In the genomic region with DNA sequence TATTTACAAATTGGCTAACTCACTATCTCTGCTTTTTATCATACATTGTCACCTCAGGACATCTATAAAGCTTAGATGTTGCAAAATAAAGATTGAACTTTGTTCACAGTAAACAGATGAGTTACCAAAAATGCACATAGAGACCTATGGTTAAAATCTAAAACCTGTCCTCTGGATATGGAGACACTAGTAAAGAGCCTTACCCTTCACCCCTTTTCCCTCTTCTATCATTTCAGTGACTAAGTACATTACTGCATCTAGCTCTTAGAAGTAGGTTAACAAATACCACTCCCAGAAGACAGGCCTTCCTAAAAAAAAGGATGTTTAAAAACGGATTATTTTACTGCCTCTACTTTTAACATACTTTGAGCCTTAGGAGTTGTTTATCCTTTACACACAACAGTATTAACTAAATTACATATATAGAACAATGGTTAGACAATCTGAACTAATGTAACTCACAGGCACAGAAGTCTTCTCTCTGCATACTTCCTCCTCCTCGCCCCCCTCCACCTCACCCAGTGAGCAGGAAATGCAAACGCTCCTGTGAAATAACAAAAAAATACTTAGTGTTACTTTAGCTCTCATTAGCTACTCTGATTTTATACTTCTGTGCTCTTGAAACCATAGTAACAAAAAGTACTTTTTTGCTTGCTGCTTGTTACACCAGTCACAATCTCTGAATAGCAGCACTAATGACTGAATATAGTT, we compare ENCODE assay signal across 10 cellular contexts. TPM values are rescaled to one million over a fixed set of nuclear protein-coding genes. Genes with fewer than 3 reads are reported as not detected.
DNase-seq lines count a peak whose midpoint lies in the region; ATAC-seq, FAIRE-seq and TF ChIP-seq lines count a peak whose summit lies in the region.
"Had no signal": no experiment of that assay in that cellular context is flagged by ENCODE, and none has a peak within 500 bp of the region (broad histone marks: within the 10 kb centered on the region; RNA-seq: fewer than 3 reads in every experiment).

No MANE protein-coding gene starts in this region.

- H3K27ac ChIP-seq in OCI-LY1 (ENCODE audit: low read depth, low read length, poor library complexity, severe bottlenecking) = no peak overlapping the region
- peak overlapping the region; percentile 2 for H3K27ac ChIP-seq in effector memory CD4-positive, alpha-beta T cell (ENCODE audit: insufficient read depth, low read length, poor library complexity, severe bottlenecking)

- H3F3A ChIP-seq in OCI-LY1 (ENCODE audit: insufficient read depth, low read length) = no peaks in the 10 kb centered on the region

- no peak overlapping the region for H2AFZ ChIP-seq in OCI-LY1 (ENCODE audit: low read length)

- POLR2A ChIA-PET in naive thymus-derived CD8-positive, alpha-beta T cell (lab: Charles Lee) = interaction anchor here (1.0 kb wide), 1 partner anchor 23 kb away, joined by 3 read pairs; a partner anchor contains a TSS

- H3K9me2 ChIP-seq in OCI-LY1 (ENCODE audit: low read depth, low read length) = no peaks in the 10 kb centered on the region

- DNase-seq in GM12892 (ENCODE audit: insufficient read length) (no peak), NCI-H1048 (lab: John Stamatoyannopoulos, UW) (no peak)
- no peak for DNase-seq in effector memory CD4-positive, alpha-beta T cell
- DNase-seq in naive thymus-derived CD8-positive, alpha-beta T cell = peak in 5 of 10 donors; percentile 6 to 38 (median 17)
- DNase-seq: left cardiac atrium, NCI-H1092 treated with DMSO at 0.1 percent for 48 hours, T-helper 9 cell had no signal

- H3K4me3 Mint-ChIP-seq in naive thymus-derived CD8-positive, alpha-beta T cell = peak overlapping the region in 8 of 10 donors; percentile 1 to 45 (median 24)

- peak; percentile 42 for FAIRE-seq in GM12892 (lab: Jason Lieb, UNC)

- H3K27ac Mint-ChIP-seq in naive thymus-derived CD8-positive, alpha-beta T cell = peak overlapping the region in 9 of 10 donors; percentile 11 to 79 (median 60)

- peak; percentile 59 to 83 for ATAC-seq in naive thymus-derived CD8-positive, alpha-beta T cell
- ATAC-seq in GM18505 (IDR thresholded peaks at IDR 0.05; ENCODE audit: unreplicated experiment) (no peak), HG03378 (IDR thresholded peaks at IDR 0.05; ENCODE audit: unreplicated experiment) (no peak)
- ATAC-seq: left cardiac atrium had no signal

- H3K9ac ChIP-seq in OCI-LY1 (ENCODE audit: low read length) = no peak overlapping the region

- H3K4me1 Mint-ChIP-seq in naive thymus-derived CD8-positive, alpha-beta T cell = peaks cover 26 to 66% (median 55%) of the 10 kb centered on the region in 4 donors

- peaks cover 15% of the 10 kb centered on the region for H3K4me1 ChIP-seq in OCI-LY1 (ENCODE audit: insufficient read depth, low read length, severe bottlenecking)
- H3K4me1 ChIP-seq in effector memory CD4-positive, alpha-beta T cell (ENCODE audit: control insufficient read depth, insufficient read depth, low read length, poor library complexity, severe bottlenecking) = peaks cover 6% of the 10 kb centered on the region

- no peak overlapping the region for H3K4me3 ChIP-seq in OCI-LY1 (ENCODE audit: low read depth, low read length, poor library complexity, severe bottlenecking)
- H3K4me3 ChIP-seq in effector memory CD4-positive, alpha-beta T cell (ENCODE audit: insufficient read depth, low read depth, low read length, poor library complexity, severe bottlenecking) = no peak overlapping the region

- no peaks in the 10 kb centered on the region for H3K27me3 Mint-ChIP-seq in naive thymus-derived CD8-positive, alpha-beta T cell

- H3K9me3 Mint-ChIP-seq in naive thymus-derived CD8-positive, alpha-beta T cell = no peaks in the 10 kb centered on the region

- no peaks in the 10 kb centered on the region for H3K9me3 ChIP-seq in OCI-LY1 (ENCODE audit: low read length)
- no peaks in the 10 kb centered on the region for H3K9me3 ChIP-seq in effector memory CD4-positive, alpha-beta T cell (ENCODE audit: control insufficient read depth, low read length)

- H3K36me3 Mint-ChIP-seq in naive thymus-derived CD8-positive, alpha-beta T cell = peaks cover 4 to 52% (median 15%) of the 10 kb centered on the region in 3 donors

- TF ChIP-seq POLR2A in GM12892 (IDR thresholded peaks at IDR 0.05; ENCODE audit: low read depth, low read length) (no peak), GM18505 (IDR thresholded peaks at IDR 0.05; ENCODE audit: borderline replicate concordance, extremely low read depth, insufficient read depth, insufficient read length) (no peak)

- peaks cover 45% of the 10 kb centered on the region for H3K36me3 ChIP-seq in OCI-LY1 (ENCODE audit: insufficient read depth, low read length)
- H3K36me3 ChIP-seq in effector memory CD4-positive, alpha-beta T cell (ENCODE audit: control insufficient read depth, insufficient read depth, low read length) = peaks cover 35% of the 10 kb centered on the region

- TF ChIP-seq CTCF in OCI-LY1 (IDR thresholded peaks at IDR 0.05; ENCODE audit: low read length) = no peak

- H3K4me2 ChIP-seq in OCI-LY1 (ENCODE audit: low read length) = peak overlapping the region; percentile 24; the same call in 1 of the 2 replicates

- peaks cover 42% of the 10 kb centered on the region for H3K79me2 ChIP-seq in OCI-LY1 (ENCODE audit: insufficient read depth, low read length)

- H3K27me3 ChIP-seq in OCI-LY1 (ENCODE audit: insufficient read depth, low read length) = no peaks in the 10 kb centered on the region
- H3K27me3 ChIP-seq in effector memory CD4-positive, alpha-beta T cell (replicated peaks; ENCODE audit: control insufficient read depth, insufficient read depth, low read length, poor library complexity, severe bottlenecking) = no peaks in the 10 kb centered on the region

- H4K20me1 ChIP-seq in OCI-LY1 (ENCODE audit: insufficient read depth, low read length) = no peaks in the 10 kb centered on the region

RNA-seq across cellular contexts. Expression of a gene that starts 23.3 kb away (rescaled TPM):
- 25.8 TPM for polyA plus RNA-seq in GM12892 (2012; ENCODE audit: missing spikeins)
- total RNA-seq in naive thymus-derived CD8-positive, alpha-beta T cell = 10 to 100 TPM; 68.6 to 77.4 TPM
- 10 to 100 TPM; 15.7 to 23.1 (median 16.6) TPM for polyA plus RNA-seq in naive thymus-derived CD8-positive, alpha-beta T cell

RNA-seq across cellular contexts. Expression of a gene that starts 46.1 kb away (rescaled TPM):
- 2.2 TPM for polyA plus RNA-seq in GM12892 (2012; ENCODE audit: missing spikeins)
- total RNA-seq in naive thymus-derived CD8-positive, alpha-beta T cell = 1 to 10 TPM; 3.6 to 3.8 TPM
- polyA plus RNA-seq in naive thymus-derived CD8-positive, alpha-beta T cell = 1 to 10 TPM; 3.0 to 5.9 (median 4.1) TPM

Comparison
In these comparisons a context has a peak if more than half of its experiments do, and no peak if none do; other contexts are left out.
1. ATAC-seq: peak in naive thymus-derived CD8-positive, alpha-beta T cell (2 of 2); none in GM18505 (single experiment) and HG03378 (single experiment).